Comparison of ENCODE assay signal across 27 cellular contexts in the genomic region with DNA sequence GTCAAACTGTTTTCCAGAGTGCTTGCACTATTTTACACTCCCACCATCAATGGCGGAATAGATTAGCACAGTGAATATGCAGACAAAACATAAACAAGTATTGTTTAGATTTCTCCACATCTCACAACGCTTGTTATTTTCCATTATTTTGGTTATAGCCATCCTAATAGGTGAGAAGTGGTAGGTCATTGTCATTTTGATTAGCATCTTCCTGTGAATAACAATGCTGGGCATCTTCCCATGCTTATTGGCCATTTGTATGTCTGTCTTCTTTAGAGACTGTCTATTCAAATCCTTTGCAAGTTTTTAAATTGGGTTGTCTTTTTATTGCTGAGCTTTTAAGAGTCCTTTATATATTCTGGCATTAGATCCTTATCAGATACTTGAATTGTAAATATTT. TPM values are rescaled to one million over a fixed set of nuclear protein-coding genes. Genes with fewer than 3 reads are reported as not detected.
"Had no signal": no experiment of that assay in that cellular context is flagged by ENCODE, and none has a peak within 500 bp of the region (broad histone marks: within the 10 kb centered on the region; RNA-seq: fewer than 3 reads in every experiment).

No MANE protein-coding gene starts in this region.

- ATAC-seq: K562, Panc1, PC-3 had no signal

- H3K9me3 Mint-ChIP-seq: IgD-negative memory B cell had no signal

- H3K4me3 ChIP-seq: K562 had no signal

- H3K9ac ChIP-seq: KMS-11, SK-N-SH had no signal

- H3K27ac Mint-ChIP-seq: IgD-negative memory B cell had no signal

- H3K27ac ChIP-seq: HL-60, KMS-11, RWPE1 had no signal

- H3K9me3 ChIP-seq: SK-N-SH had no signal

- DNase-seq: Kasumi-1, MM.1S, NCI-H1092 treated with DMSO at 0.1 percent for 48 hours, NCI-H1436, NCI-H187, NCI-H2029, NCI-H2081 treated with DMSO at 0.1 percent for 48 hours, NCI-H2171, NCI-H226, NCI-H446, NCI-H510A, NCI-H524 treated with DMSO at 0.1 percent for 48 hours, NCI-H69, NCI-H774, PC-3, SHP77, SK-N-SH, SW 1271 had no signal

- H3K4me3 Mint-ChIP-seq: IgD-negative memory B cell had no signal

RNA-seq across cellular contexts. Expression of a gene that starts 54.7 kb away (rescaled TPM):
- total RNA-seq: M059J, OCI-LY7, SK-MEL-5 had no signal
